8 cellular contexts compared by ENCODE assay signal in genomic region chr19:19460761-19461265, GRCh38. TPM values are rescaled to one million over a fixed set of nuclear protein-coding genes. Genes with fewer than 3 reads are reported as not detected.
DNase-seq lines count a peak whose midpoint lies in the region; ATAC-seq and TF ChIP-seq lines count a peak whose summit lies in the region.

No MANE protein-coding gene starts in this region.

- peaks cover 58 to 95% (median 75%) of the 10 kb centered on the region in 4 donors for H3K4me1 Mint-ChIP-seq in CD4-positive, alpha-beta memory T cell
- peaks cover 66% of the 10 kb centered on the region for H3K4me1 Mint-ChIP-seq in activated T-helper 1 cell treated with anti-CD3 and anti-CD28 coated beads, Interleukin-12 subunit alpha, Interleukin-12 subunit beta, Interleukin-2, Interleukin-4 antibody, amounts not matched to agents 30 ng/mL and 10 ng/mL and 1 ng/mL, durations not matched to agents 14 hours and 24 hours and 36 hours (ENCODE audit: low read depth)
- peaks cover 62% of the 10 kb centered on the region for H3K4me1 Mint-ChIP-seq in glutamatergic neuron (ENCODE audit: low read depth, unreplicated experiment)

- 36% methylated on average over 18 of the region's 18 CpGs for WGBS in prostate gland
- WGBS in urinary bladder, result 27% methylated on average over 18 of the region's 18 CpGs

- H3K9me3 Mint-ChIP-seq in CD4-positive, alpha-beta memory T cell, result no peaks in the 10 kb centered on the region
- peaks cover under 1% of the 10 kb centered on the region for H3K9me3 Mint-ChIP-seq in activated T-helper 1 cell treated with anti-CD3 and anti-CD28 coated beads, Interleukin-12 subunit alpha, Interleukin-12 subunit beta, Interleukin-2, Interleukin-4 antibody, amounts not matched to agents 30 ng/mL and 10 ng/mL and 1 ng/mL, durations not matched to agents 14 hours and 24 hours and 36 hours
- H3K9me3 Mint-ChIP-seq in glutamatergic neuron (ENCODE audit: unreplicated experiment), result peaks cover 17% of the 10 kb centered on the region

- intact Hi-C loops in CD4-positive, alpha-beta memory T cell (cut with micrococcal nuclease), result loop anchor here (1.0 to 2.0 kb wide), 2 partner anchors 14 to 55 kb away; no protein-coding TSS in a partner anchor
- intact Hi-C loops in activated T-helper 1 cell treated with anti-CD3 and anti-CD28 coated beads, Interleukin-12 subunit alpha, Interleukin-12 subunit beta, Interleukin-2, Interleukin-4 antibody, amounts not matched to agents 30 ng/mL and 10 ng/mL and 1 ng/mL, durations not matched to agents 14 hours and 24 hours and 36 hours (cut with micrococcal nuclease), result loop anchor here (1.0 kb wide), 1 partner anchor 28 kb away; no protein-coding TSS in a partner anchor
- intact Hi-C loops in prostate gland (cut with DNase I), result no loop called here

- H3K27ac ChIP-seq in CD4-positive, alpha-beta memory T cell (ENCODE audit: low read depth, low read length), result peak overlapping the region; percentile 79
- H3K27ac ChIP-seq in prostate gland (peak overlapping the region; percentile 43 to 56), urinary bladder (ENCODE audit: low read depth) (peak overlapping the region; percentile 51)

- DNase-seq in CD4-positive, alpha-beta memory T cell, result peak; percentile 60 to 80 (median 67)
- DNase-seq in KBM-7, result peak; percentile 54
- peak; percentile 50 for DNase-seq in activated T-helper 1 cell treated with anti-CD3 and anti-CD28 coated beads, Interleukin-12 subunit alpha, Interleukin-12 subunit beta, Interleukin-2, Interleukin-4 antibody, amounts not matched to agents 30 ng/mL and 10 ng/mL and 1 ng/mL, durations not matched to agents 14 hours and 24 hours and 36 hours (ENCODE audit: low spot score)
- DNase-seq in glutamatergic neuron, result peak; percentile 47
- no peak for DNase-seq in prostate gland (ENCODE audit: low spot score)
- DNase-seq in NCI-H128 (lab: John Stamatoyannopoulos, UW; ENCODE audit: unreplicated experiment), result no peak

- peak overlapping the region; percentile 54 to 87 for H3K4me3 ChIP-seq in CD4-positive, alpha-beta memory T cell (ENCODE audit: low read length in 2 of 2)
- H3K4me3 ChIP-seq in prostate gland (no peak overlapping the region), urinary bladder (ENCODE audit: low read depth, low read length) (no peak overlapping the region)

- ATAC-seq in GM18861 (IDR thresholded peaks at IDR 0.05; ENCODE audit: unreplicated experiment), result no peak

- H3K27ac Mint-ChIP-seq in CD4-positive, alpha-beta memory T cell, result peak overlapping the region; percentile 96 to 100 (median 99)
- peak overlapping the region; percentile 97 for H3K27ac Mint-ChIP-seq in activated T-helper 1 cell treated with anti-CD3 and anti-CD28 coated beads, Interleukin-12 subunit alpha, Interleukin-12 subunit beta, Interleukin-2, Interleukin-4 antibody, amounts not matched to agents 30 ng/mL and 10 ng/mL and 1 ng/mL, durations not matched to agents 14 hours and 24 hours and 36 hours
- peak overlapping the region; percentile 69 for H3K27ac Mint-ChIP-seq in glutamatergic neuron (ENCODE audit: unreplicated experiment)

- peaks cover 90% of the 10 kb centered on the region for H3K4me1 ChIP-seq in CD4-positive, alpha-beta memory T cell (ENCODE audit: insufficient read depth, low read length)
- H3K4me1 ChIP-seq in prostate gland (replicated peaks) (peaks cover 10% of the 10 kb centered on the region), urinary bladder (ENCODE audit: insufficient read depth) (peaks cover 3% of the 10 kb centered on the region)

- peaks cover 13% of the 10 kb centered on the region for H3K36me3 ChIP-seq in CD4-positive, alpha-beta memory T cell (ENCODE audit: insufficient read depth, low read length)
- H3K36me3 ChIP-seq in prostate gland (peaks cover 0 to 5% of the 10 kb centered on the region in 2 donors), urinary bladder (ENCODE audit: insufficient read depth) (no peaks in the 10 kb centered on the region)

- POLR2A ChIA-PET in CD4-positive, alpha-beta memory T cell (lab: Charles Lee; ENCODE audit: partially characterized antibody), result interaction anchor here (0.8 to 7.6 kb wide), 12 partner anchors 9 to 88 kb away, joined by 3 to 81 read pairs (median 19); partner anchors contain the start of gene GATAD2A

- no peaks in the 10 kb centered on the region for H3K27me3 ChIP-seq in CD4-positive, alpha-beta memory T cell (ENCODE audit: insufficient read depth, low read length)
- H3K27me3 ChIP-seq in prostate gland (replicated peaks; ENCODE audit: insufficient read depth), result no peaks in the 10 kb centered on the region

- H3K9me3 ChIP-seq in CD4-positive, alpha-beta memory T cell (ENCODE audit: control insufficient read depth in 1 of 2, low read length in 2 of 2), result no peaks in the 10 kb centered on the region
- H3K9me3 ChIP-seq in prostate gland, result no peaks in the 10 kb centered on the region

- no peak for TF ChIP-seq POLR2A in prostate gland (IDR thresholded peaks at IDR 0.05)

- peak overlapping the region; percentile 86 to 95 (median 90) for H3K4me3 Mint-ChIP-seq in CD4-positive, alpha-beta memory T cell
- peak overlapping the region; percentile 82 for H3K4me3 Mint-ChIP-seq in activated T-helper 1 cell treated with anti-CD3 and anti-CD28 coated beads, Interleukin-12 subunit alpha, Interleukin-12 subunit beta, Interleukin-2, Interleukin-4 antibody, amounts not matched to agents 30 ng/mL and 10 ng/mL and 1 ng/mL, durations not matched to agents 14 hours and 24 hours and 36 hours
- peak overlapping the region; percentile 74 for H3K4me3 Mint-ChIP-seq in glutamatergic neuron (ENCODE audit: unreplicated experiment)

- H3K36me3 Mint-ChIP-seq in CD4-positive, alpha-beta memory T cell, result peaks cover 14 to 28% of the 10 kb centered on the region in 2 donors
- H3K36me3 Mint-ChIP-seq in activated T-helper 1 cell treated with anti-CD3 and anti-CD28 coated beads, Interleukin-12 subunit alpha, Interleukin-12 subunit beta, Interleukin-2, Interleukin-4 antibody, amounts not matched to agents 30 ng/mL and 10 ng/mL and 1 ng/mL, durations not matched to agents 14 hours and 24 hours and 36 hours (ENCODE audit: low read depth), result peaks cover 24% of the 10 kb centered on the region
- H3K36me3 Mint-ChIP-seq in glutamatergic neuron (ENCODE audit: unreplicated experiment), result peaks cover 5% of the 10 kb centered on the region

- TF ChIP-seq CTCF in glutamatergic neuron (IDR thresholded peaks at IDR 0.05; ENCODE audit: partially characterized antibody, unreplicated experiment) (no peak), prostate gland (IDR thresholded peaks at IDR 0.05) (no peak)

- CTCF ChIA-PET in CD4-positive, alpha-beta memory T cell (lab: Charles Lee; ENCODE audit: partially characterized antibody), result interaction anchor here (1.6 to 4.7 kb wide), 3 partner anchors 10 to 55 kb away, joined by 3 to 36 read pairs (median 15); partner anchors contain the start of gene GATAD2A

- H3K27me3 Mint-ChIP-seq in CD4-positive, alpha-beta memory T cell, result no peaks in the 10 kb centered on the region
- no peaks in the 10 kb centered on the region for H3K27me3 Mint-ChIP-seq in activated T-helper 1 cell treated with anti-CD3 and anti-CD28 coated beads, Interleukin-12 subunit alpha, Interleukin-12 subunit beta, Interleukin-2, Interleukin-4 antibody, amounts not matched to agents 30 ng/mL and 10 ng/mL and 1 ng/mL, durations not matched to agents 14 hours and 24 hours and 36 hours (ENCODE audit: insufficient read depth)
- H3K27me3 Mint-ChIP-seq in glutamatergic neuron (ENCODE audit: unreplicated experiment), result peaks cover 12% of the 10 kb centered on the region

- in situ Hi-C loops in KBM-7 (cut with MboI; ENCODE audit: low pct_unique_long_range_greater_than_20kb, low sequenced_read_pairs), result no loop called here

RNA-seq across cellular contexts. Expression of gene TSSK6, which starts 54.5 kb away (rescaled TPM):
- 10 to 100 TPM in 1 of 2 experiments, 1 to 10 TPM in 1; 9.7 to 10.4 TPM for total RNA-seq in CD4-positive, alpha-beta memory T cell
- polyA plus RNA-seq in CD4-positive, alpha-beta memory T cell, result 1 to 10 TPM; 1.1 to 2.0 TPM
- 3.0 and 4.1 TPM in 2 replicates for total RNA-seq in activated T-helper 1 cell treated with anti-CD3 and anti-CD28 coated beads, Interleukin-12 subunit alpha, Interleukin-12 subunit beta, Interleukin-2, Interleukin-4 antibody, amounts not matched to agents 30 ng/mL and 10 ng/mL and 1 ng/mL, durations not matched to agents 14 hours and 24 hours and 36 hours
- total RNA-seq in glutamatergic neuron (ENCODE audit: unreplicated experiment) (1.7 TPM), prostate gland (10 to 100 TPM in 1 of 2 donors, 1 to 10 TPM in 1; 7.3 to 22.3 TPM), urinary bladder (0.85 TPM)
- polyA plus RNA-seq in urinary bladder, result 1.8 TPM

RNA-seq across cellular contexts. Expression of gene NDUFA13, which starts 55.2 kb away (rescaled TPM):
- 100 to 1,000 TPM; 191 to 199 TPM for total RNA-seq in CD4-positive, alpha-beta memory T cell
- 100 to 1,000 TPM; 264 to 316 TPM for polyA plus RNA-seq in CD4-positive, alpha-beta memory T cell
- 408 and 410 TPM in 2 replicates for total RNA-seq in activated T-helper 1 cell treated with anti-CD3 and anti-CD28 coated beads, Interleukin-12 subunit alpha, Interleukin-12 subunit beta, Interleukin-2, Interleukin-4 antibody, amounts not matched to agents 30 ng/mL and 10 ng/mL and 1 ng/mL, durations not matched to agents 14 hours and 24 hours and 36 hours
- 394 TPM for total RNA-seq in glutamatergic neuron (ENCODE audit: unreplicated experiment)
- total RNA-seq in prostate gland, result 10 to 100 TPM; 46.0 to 57.4 TPM
- total RNA-seq in urinary bladder, result 74.7 TPM
- polyA plus RNA-seq in urinary bladder, result 318 TPM

RNA-seq across cellular contexts. Expression of gene GATAD2A, which starts 55.3 kb away (rescaled TPM):
- total RNA-seq in CD4-positive, alpha-beta memory T cell, result 100 to 1,000 TPM; 101 to 108 TPM
- polyA plus RNA-seq in CD4-positive, alpha-beta memory T cell, result 10 to 100 TPM in 1 of 2 donors, 1 to 10 TPM in 1; 3.8 to 30.6 TPM
- total RNA-seq in activated T-helper 1 cell treated with anti-CD3 and anti-CD28 coated beads, Interleukin-12 subunit alpha, Interleukin-12 subunit beta, Interleukin-2, Interleukin-4 antibody, amounts not matched to agents 30 ng/mL and 10 ng/mL and 1 ng/mL, durations not matched to agents 14 hours and 24 hours and 36 hours, result 139 and 142 TPM in 2 replicates
- 203 TPM for total RNA-seq in glutamatergic neuron (ENCODE audit: unreplicated experiment)
- total RNA-seq in prostate gland, result 100 to 1,000 TPM in 1 of 2 donors, 10 to 100 TPM in 1; 41.7 to 138 TPM
- 15.8 TPM for total RNA-seq in urinary bladder
- polyA plus RNA-seq in urinary bladder, result 22.9 TPM

Comparison
In these comparisons a context has a peak if more than half of its experiments do, and no peak if none do; other contexts are left out.
1. DNase-seq: peak in CD4-positive, alpha-beta memory T cell (5 of 5), KBM-7 (single experiment), activated T-helper 1 cell treated with anti-CD3 and anti-CD28 coated beads, Interleukin-12 subunit alpha, Interleukin-12 subunit beta, Interleukin-2, Interleukin-4 antibody, amounts not matched to agents 30 ng/mL and 10 ng/mL and 1 ng/mL, durations not matched to agents 14 hours and 24 hours and 36 hours (single experiment) and glutamatergic neuron (single experiment); none in prostate gland (single experiment) and NCI-H128 (single experiment).
2. H3K4me3 ChIP-seq: peak in CD4-positive, alpha-beta memory T cell (2 of 2); none in prostate gland (0 of 2) and urinary bladder (single experiment).
3. Peak in every context shown above with its lines, with median percentiles within 50 percentile points of each other: H3K27ac ChIP-seq, H3K27ac Mint-ChIP-seq and H3K4me3 Mint-ChIP-seq.